ENCODE assay signal across 27 cellular contexts in genomic region chr16:84489141-84489540, GRCh38. TPM values are rescaled to one million over a fixed set of nuclear protein-coding genes. Genes with fewer than 3 reads are reported as not detected.
DNase-seq lines count a peak whose midpoint lies in the region; ATAC-seq, FAIRE-seq and TF ChIP-seq lines count a peak whose summit lies in the region.
"Had no signal": no experiment of that assay in that cellular context is flagged by ENCODE, and none has a peak within 500 bp of the region (broad histone marks: within the 10 kb centered on the region; RNA-seq: fewer than 3 reads in every experiment).

No MANE protein-coding gene starts in this region.

- peak; percentile 9 for DNase-seq in activated T-cell treated with anti-CD3 and anti-CD28 coated beads, Interleukin-2, amount 50 U/mL, for 24 hours
- DNase-seq in activated T-cell treated with anti-CD3 and anti-CD28 coated beads for 4 hours (no peak), K562 (ENCODE audit: extremely low read depth in 1 of 4, low spot score in 3 of 4) (no peak), nephron progenitor cell (no peak), ureter (ENCODE audit: low spot score) (peak; percentile 37), NCI-H1417 (lab: John Stamatoyannopoulos, UW) (no peak), NCI-H2227 treated with DMSO at 0.1 percent for 48 hours (lab: John Stamatoyannopoulos, UW) (no peak), medulla oblongata (ENCODE audit: extremely low spot score) (no peak)
- DNase-seq: C1 segment of cervical spinal cord; CD8-positive, alpha-beta memory T cell; DMS 273 treated with DMSO at 0.1 percent for 48 hours; DMS79; GF-D8; IMR-90; NCI-H1105; NCI-H146; NCI-H1930; NCI-H2107; NCI-H446; NCI-H526; NCI-H82; PC-9 had no signal

- H3K36me3 Mint-ChIP-seq in activated T-cell treated with anti-CD3 and anti-CD28 coated beads, Interleukin-2, amount 50 U/mL, for 24 hours (ENCODE audit: low read depth): peaks cover 45% of the 10 kb centered on the region
- H3K36me3 Mint-ChIP-seq in nephron progenitor cell (ENCODE audit: low read depth): peaks cover 69% of the 10 kb centered on the region

- H3K9ac ChIP-seq in K562 (ENCODE audit: insufficient read depth in 1 of 2, low read depth in 2 of 2, low read length in 2 of 2): no peak overlapping the region

- ATAC-seq in K562: no peak
- ATAC-seq: HCT116, Right ventricle myocardium inferior had no signal

- TF ChIP-seq CTCF in K562 (IDR thresholded peaks at IDR 0.05 in 2 of 3, conservative IDR thresholded peaks at IDR 0.05 in 1 of 3; ENCODE audit: insufficient read depth in 2 of 3, low read depth in 1 of 3, low read length in 3 of 3): no peak
- no peak for TF ChIP-seq CTCF in nephron progenitor cell (IDR thresholded peaks at IDR 0.05)

- no peaks in the 10 kb centered on the region for H3K27me3 Mint-ChIP-seq in activated T-cell treated with anti-CD3 and anti-CD28 coated beads, Interleukin-2, amount 50 U/mL, for 24 hours
- peaks cover 2% of the 10 kb centered on the region for H3K27me3 Mint-ChIP-seq in nephron progenitor cell (ENCODE audit: low read depth, poor library complexity)
- H3K27me3 Mint-ChIP-seq: CD8-positive, alpha-beta memory T cell had no signal

- in situ Hi-C loops in K562 (cut with MboI): loop anchor here (5.0 to 10.0 kb wide), 2 partner anchors 424 to 532 kb away; no protein-coding TSS in a partner anchor

- no peak overlapping the region for H3K27ac ChIP-seq in K562 (ENCODE audit: extremely low read depth, low read depth, low read length)
- H3K27ac ChIP-seq: PC-9, SJSA1 had no signal

- H3K36me3 ChIP-seq in K562 (ENCODE audit: control insufficient read depth, insufficient read depth, low read length): peaks cover 1% of the 10 kb centered on the region; the same call in 1 of the 3 replicates

- intact Hi-C loops in K562 (cut with micrococcal nuclease): loop anchor here (10.0 kb wide), 1 partner anchor 404 kb away; no protein-coding TSS in a partner anchor

- H3K4me1 ChIP-seq in K562 (replicated peaks in 1 of 2; ENCODE audit: control insufficient read depth in 2 of 2, insufficient read depth in 2 of 2, low read length in 2 of 2): no peaks in the 10 kb centered on the region
- H3K4me1 ChIP-seq: SJSA1 had no signal

- 68% methylated on average over 8 of the region's 8 CpGs for WGBS in K562 (ENCODE audit: insufficient coverage, low coverage, missing lambda C conversion rate)

- no peaks in the 10 kb centered on the region for H3K4me1 Mint-ChIP-seq in activated T-cell treated with anti-CD3 and anti-CD28 coated beads, Interleukin-2, amount 50 U/mL, for 24 hours (ENCODE audit: low read depth)
- no peaks in the 10 kb centered on the region for H3K4me1 Mint-ChIP-seq in nephron progenitor cell

- H3K9me3 ChIP-seq in K562 (replicated peaks; ENCODE audit: control insufficient read depth, insufficient read depth, low read depth, low read length): peaks cover 3% of the 10 kb centered on the region
- H3K9me3 ChIP-seq: SJSA1 had no signal

- H3K4me3 ChIP-seq in K562: no peak overlapping the region
- H3K4me3 ChIP-seq: PC-9, SJSA1 had no signal

- no peak overlapping the region for H3K4me2 ChIP-seq in K562 (ENCODE audit: insufficient read depth, low read length)
- H3K4me2 ChIP-seq: PC-9 had no signal

- TF ChIP-seq RAD21 in K562 (CRISPR knock-in tag; conservative IDR thresholded peaks at IDR 0.05 in 1 of 2, IDR thresholded peaks at IDR 0.05 in 1 of 2): no peak

- H3K4me3 Mint-ChIP-seq in activated T-cell treated with anti-CD3 and anti-CD28 coated beads, Interleukin-2, amount 50 U/mL, for 24 hours: no peak overlapping the region
- no peak overlapping the region for H3K4me3 Mint-ChIP-seq in nephron progenitor cell
- H3K4me3 Mint-ChIP-seq: CD8-positive, alpha-beta memory T cell had no signal

- H3K9me1 ChIP-seq in K562 (ENCODE audit: control insufficient read depth, insufficient read depth, low read length): no peaks in the 10 kb centered on the region

- CTCF ChIA-PET in K562 (lab: Yijun Ruan, JAX; ENCODE audit: low intra/inter-chr PET ratio): no interaction called here

- POLR2A ChIA-PET in K562 (lab: Yijun Ruan, JAX): interaction anchor here (0.6 to 1.1 kb wide), 3 partner anchors 9 to 323 kb away, joined by 3 to 8 read pairs (median 3); no protein-coding TSS in a partner anchor

- H3K9me3 Mint-ChIP-seq in activated T-cell treated with anti-CD3 and anti-CD28 coated beads, Interleukin-2, amount 50 U/mL, for 24 hours: peaks cover 5% of the 10 kb centered on the region
- H3K9me3 Mint-ChIP-seq in nephron progenitor cell: peaks cover 25% of the 10 kb centered on the region

- no peak for TF ChIP-seq EP300 in K562 (IDR thresholded peaks at IDR 0.05; ENCODE audit: low read length)

- H4K20me1 ChIP-seq in K562 (replicated peaks; ENCODE audit: control insufficient read depth, insufficient read depth, low read length): peaks cover 7% of the 10 kb centered on the region; the same call in 1 of the 2 replicates

- FAIRE-seq in K562 (lab: Jason Lieb, UNC): peak; percentile 46
- FAIRE-seq: GM12892, GM19239 had no signal

- no peak overlapping the region for H2AFZ ChIP-seq in K562 (ENCODE audit: low read depth, low read length)
- H2AFZ ChIP-seq: PC-9 had no signal

- no peak overlapping the region for H3K27ac Mint-ChIP-seq in activated T-cell treated with anti-CD3 and anti-CD28 coated beads, Interleukin-2, amount 50 U/mL, for 24 hours
- H3K27ac Mint-ChIP-seq in nephron progenitor cell: peak overlapping the region; percentile 39

- TF ChIP-seq POLR2A in K562 (conservative IDR thresholded peaks at IDR 0.05): no peak

- H3K79me2 ChIP-seq in K562 (ENCODE audit: control insufficient read depth, insufficient read depth, low read length): no peaks in the 10 kb centered on the region

- H3K27me3 ChIP-seq in K562 (ENCODE audit: control insufficient read depth in 2 of 2, insufficient read depth in 2 of 2, low read length in 2 of 2): no peaks in the 10 kb centered on the region
- H3K27me3 ChIP-seq: SJSA1 had no signal

- no TSS peak for BruUV-seq in K562 (replicated peaks; lab: Mats Ljungman, UMichigan)

TF ChIP-seq in K562, 482 proteins besides CTCF, POLR2A, EP300 and RAD21:
- TF ChIP-seq EP400 (IDR thresholded peaks at IDR 0.05) (0 out of 2 replicates have a peak, but pooled peaks have one; percentile 10), BRF1 (IDR thresholded peaks at IDR 0.05; ENCODE audit: borderline replicate concordance, extremely low read depth, insufficient read length) (no peak), ZNF583 (CRISPR knock-in tag; IDR thresholded peaks at IDR 0.05) (no peak), GTF2E2 (tag; IDR thresholded peaks at IDR 0.05) (no peak), FIP1L1 (IDR thresholded peaks at IDR 0.05; ENCODE audit: low read depth, low read length, poor library complexity, severe bottlenecking) (no peak)

RNA-seq across cellular contexts. Expression of gene MEAK7, which starts 15.3 kb away (rescaled TPM):
- total RNA-seq in K562 (2011; cell fraction: chromatin; rRNA removed; ENCODE audit: low replicate concordance): 28.0 and 31.3 TPM in 2 replicates
- total RNA-seq in K562 (2011; cell fraction: nucleolus; rRNA removed): 15.3 and 17.1 TPM in 2 replicates
- 20.8 and 27.1 TPM in 2 replicates for total RNA-seq in K562 (2011; cell fraction: nucleoplasm; rRNA removed)
- total RNA-seq in K562 (2014; rRNA removed) (6.1 and 7.8 TPM in 2 replicates), K562 (2014; rRNA removed; fragmentation: Illumina TruSeq; extraction: Trizol) (5.2 and 5.6 TPM in 2 replicates), K562 (2015; rRNA removed; fragmentation: Illumina TruSeq; extraction: Trizol) (6.5 and 6.6 TPM in 2 replicates), K562 (2021) (9.8 and 10.0 TPM in 2 replicates), ureter (53.9 TPM)
- polyA plus RNA-seq in K562 (2011; rRNA removed) (13.2 and 14.5 TPM in 2 replicates), K562 (2014; fragmentation: Illumina TruSeq; extraction: Trizol) (8.7 and 8.8 TPM in 2 replicates), K562 (2014; fragmentation: Nextera tagmentation; extraction: Ambion mirVana) (1 to 10 TPM; 1.4 to 1.8 TPM), K562 (2014; rRNA removed) (6.2 and 6.3 TPM in 2 replicates)
- 10.5 and 17.4 TPM in 2 replicates for polyA plus RNA-seq in K562 (2011; cell fraction: cytosol; rRNA removed)
- 10.3 and 11.5 TPM in 2 replicates for polyA plus RNA-seq in K562 (2011; cell fraction: nucleus; rRNA removed)
- polyA plus RNA-seq in K562 (2012): 7.7 and 9.3 TPM in 2 replicates
- polyA minus RNA-seq in K562 (2011; rRNA and poly(A)+ RNA removed): 14.5 and 17.2 TPM in 2 replicates
- 9.0 and 11.2 TPM in 2 replicates for polyA minus RNA-seq in K562 (2011; cell fraction: cytosol; rRNA and poly(A)+ RNA removed)
- polyA minus RNA-seq in K562 (2011; cell fraction: nucleus; rRNA and poly(A)+ RNA removed): 7.8 and 14.0 TPM in 2 replicates

Comparison
In these comparisons a context has a peak if more than half of its experiments do, and no peak if none do; other contexts are left out.
1. DNase-seq: peak in activated T-cell treated with anti-CD3 and anti-CD28 coated beads, Interleukin-2, amount 50 U/mL, for 24 hours (single experiment) and ureter (single experiment); none in activated T-cell treated with anti-CD3 and anti-CD28 coated beads for 4 hours (single experiment), K562 (0 of 4), nephron progenitor cell (single experiment), NCI-H1417 (0 of 3), NCI-H2227 treated with DMSO at 0.1 percent for 48 hours (single experiment) and medulla oblongata (single experiment).